13 cellular contexts compared by ENCODE assay signal in genomic region chr9:131008563-131008908, GRCh38. TPM values are rescaled to one million over a fixed set of nuclear protein-coding genes. Genes with fewer than 3 reads are reported as not detected.
DNase-seq lines count a peak whose midpoint lies in the region; ATAC-seq, FAIRE-seq and TF ChIP-seq lines count a peak whose summit lies in the region.
"Had no signal": no experiment of that assay in that cellular context is flagged by ENCODE, and none has a peak within 500 bp of the region (broad histone marks: within the 10 kb centered on the region; RNA-seq: fewer than 3 reads in every experiment).

No MANE protein-coding gene starts in this region.

- TF ChIP-seq POLR2A in H1 (IDR thresholded peaks at IDR 0.05; ENCODE audit: control extremely low read depth in 1 of 2, low read depth in 2 of 2, low read length in 2 of 2), result no peak

- H4K8ac ChIP-seq in H1 (ENCODE audit: extremely low read depth, insufficient read depth, low read length) (peak overlapping the region; percentile 3; the same call in 1 of the 2 replicates), neuronal stem cell (ENCODE audit: low read depth, low read length) (no peak overlapping the region)

- no peaks in the 10 kb centered on the region for H4K20me1 ChIP-seq in H1 (replicated peaks in 1 of 2; ENCODE audit: control insufficient read depth in 1 of 2, insufficient read depth in 2 of 2, low read length in 2 of 2)

- no peak for TF ChIP-seq CTCF in CD4-positive, alpha-beta T cell (IDR thresholded peaks at IDR 0.05)
- TF ChIP-seq CTCF in H1 (IDR thresholded peaks at IDR 0.05; ENCODE audit: control extremely low read depth in 1 of 3, insufficient read depth in 1 of 3, low read depth in 1 of 3, low read length in 3 of 3), result no peak

- POLR2A ChIA-PET in CD4-positive, alpha-beta T cell (lab: Charles Lee), result no interaction called here
- POLR2A ChIA-PET in H1 (lab: Charles Lee; ENCODE audit: partially characterized antibody), result interaction anchor here (0.7 kb wide), 1 partner anchor 9 kb away, joined by 4 read pairs; no protein-coding TSS in a partner anchor

- WGBS in H1 (ENCODE audit: extremely low coverage in 1 of 2, insufficient coverage in 1 of 2, insufficient read length in 1 of 2, insufficient replicate concordance in 2 of 2, low coverage in 1 of 2, low lambda C conversion rate in 2 of 2, missing lambda C conversion rate in 1 of 2), 2 experiments, result 62% methylated on average over 8 of the region's 8 CpGs; no CpG with 5 or more reads in 1 of the 2 experiments
- no CpG with 5 or more reads among the region's 8 CpGs for WGBS in neuronal stem cell (ENCODE audit: extremely low coverage in 2 of 2, insufficient read length in 2 of 2, insufficient replicate concordance in 1 of 2), 2 donors

- peak overlapping the region in 2 of 4 experiments; percentile 19 to 57; a peak in 3 of 8 replicates for H3K4me3 ChIP-seq in H1 (ENCODE audit: extremely low read depth in 1 of 4, insufficient read depth in 2 of 4, low read depth in 3 of 4, low read length in 4 of 4)
- H3K4me3 ChIP-seq in neuronal stem cell (ENCODE audit: low read length in 2 of 2), result no peak overlapping the region

- H3K79me2 ChIP-seq in H1 (ENCODE audit: control insufficient read depth in 1 of 2, insufficient read depth in 2 of 2, low read length in 2 of 2), result no peaks in the 10 kb centered on the region

- H3K9me3 ChIP-seq in CD4-positive, alpha-beta T cell (ENCODE audit: control insufficient read depth, low read length), result no peaks in the 10 kb centered on the region
- no peaks in the 10 kb centered on the region for H3K9me3 ChIP-seq in H1 (ENCODE audit: insufficient read depth in 2 of 2, low read depth in 1 of 2, low read length in 1 of 2)
- H3K9me3 ChIP-seq in neuronal stem cell (replicated peaks in 1 of 2; ENCODE audit: control insufficient read depth in 2 of 2, insufficient read depth in 1 of 2, low read depth in 1 of 2, low read length in 2 of 2), result peaks cover 4% of the 10 kb centered on the region in 2 donors
- H3K9me3 ChIP-seq: left lung had no signal

- H2BK5ac ChIP-seq in H1 (ENCODE audit: low read depth, low read length) (no peak overlapping the region), neuronal stem cell (ENCODE audit: low read length) (no peak overlapping the region)

- peaks cover 37% of the 10 kb centered on the region for H3K27me3 ChIP-seq in CD4-positive, alpha-beta T cell (ENCODE audit: control insufficient read depth, insufficient read depth, low read length)
- peaks cover 0 to 10% (median 7%) of the 10 kb centered on the region in 4 experiments; a peak in 5 of 7 replicates for H3K27me3 ChIP-seq in H1 (replicated peaks in 1 of 4; ENCODE audit: control insufficient read depth in 3 of 4, extremely low read depth in 1 of 4, insufficient read depth in 3 of 4, low read length in 3 of 4)
- peaks cover 10 to 41% (median 26%) of the 10 kb centered on the region in 3 experiments for H3K27me3 ChIP-seq in neuronal stem cell (ENCODE audit: control insufficient read depth in 3 of 3, insufficient read depth in 3 of 3, low read depth in 1 of 3, low read length in 3 of 3)

- no peak overlapping the region for H3K4ac ChIP-seq in H1 (replicated peaks; ENCODE audit: insufficient read length, low read depth, low read length)
- H3K4ac ChIP-seq in neuronal stem cell (ENCODE audit: low read length), result no peak overlapping the region

- no peak overlapping the region for H3K27ac Mint-ChIP-seq in CD4-positive, alpha-beta T cell
- no peak overlapping the region for H3K27ac Mint-ChIP-seq in IgD-negative memory B cell

- no peak for DNase-seq in CD4-positive, alpha-beta T cell
- DNase-seq in H1 (ENCODE audit: low read depth in 1 of 2, low spot score in 2 of 2), result no peak
- DNase-seq in neuronal stem cell (ENCODE audit: low spot score), result no peak
- no peak for DNase-seq in hypothalamus (lab: John Stamatoyannopoulos, UW)
- DNase-seq in NOMO-1 (lab: John Stamatoyannopoulos, UW; ENCODE audit: unreplicated experiment in 2 of 2), result no peak
- DNase-seq: activated CD4-positive, alpha-beta T cell treated with anti-CD3 and anti-CD28 coated beads for 1 hour; left lung; NCI-H1436; stimulated activated naive CD4-positive, alpha-beta T cell treated with Interleukin-2 at 50 U/mL for 16 hours had no signal

- no peak overlapping the region for H3K27ac ChIP-seq in CD4-positive, alpha-beta T cell (ENCODE audit: low read depth, low read length)
- H3K27ac ChIP-seq in H1 (ENCODE audit: low read depth, low read length), result no peak overlapping the region
- no peak overlapping the region for H3K27ac ChIP-seq in neuronal stem cell (replicated peaks; ENCODE audit: low read length)
- H3K27ac ChIP-seq: HL-60, left lung had no signal

- H2BK120ac ChIP-seq in H1 (replicated peaks; ENCODE audit: low read depth, low read length) (no peak overlapping the region), neuronal stem cell (ENCODE audit: low read depth, low read length) (no peak overlapping the region)

- H4K91ac ChIP-seq in H1 (replicated peaks; ENCODE audit: insufficient read length, low read length), result peak overlapping the region; percentile 54
- no peak overlapping the region for H4K91ac ChIP-seq in neuronal stem cell (ENCODE audit: low read depth, low read length, poor library complexity)

- no peak for TF ChIP-seq RAD21 in H1 (IDR thresholded peaks at IDR 0.05 in 1 of 2, conservative IDR thresholded peaks at IDR 0.05 in 1 of 2; ENCODE audit: low read depth in 2 of 2, low read length in 2 of 2)

- H3K9me3 Mint-ChIP-seq in CD4-positive, alpha-beta T cell, result no peaks in the 10 kb centered on the region
- H3K9me3 Mint-ChIP-seq in IgD-negative memory B cell, result no peaks in the 10 kb centered on the region

- no peak overlapping the region for H3K9ac ChIP-seq in H1 (replicated peaks in 1 of 4; ENCODE audit: extremely low read depth in 1 of 4, low read depth in 3 of 4, low read length in 3 of 4)
- H3K9ac ChIP-seq in neuronal stem cell (ENCODE audit: low read depth, low read length, poor library complexity), result no peak overlapping the region

- FAIRE-seq in H1 (lab: Jason Lieb, UNC), result no peak

- H3K14ac ChIP-seq in H1 (ENCODE audit: insufficient read length) (no peak overlapping the region), neuronal stem cell (ENCODE audit: low read length) (no peak overlapping the region)

- no peaks in the 10 kb centered on the region for H3K4me1 Mint-ChIP-seq in CD4-positive, alpha-beta T cell (ENCODE audit: low read depth)
- peaks cover 0 to 1% (median 0%) of the 10 kb centered on the region in 3 donors for H3K4me1 Mint-ChIP-seq in IgD-negative memory B cell

- H3K36me3 ChIP-seq in H1 (ENCODE audit: control insufficient read depth in 2 of 4, insufficient read depth in 4 of 4, low read length in 3 of 4) (no peaks in the 10 kb centered on the region), neuronal stem cell (replicated peaks in 1 of 2; ENCODE audit: control insufficient read depth in 2 of 2, insufficient read depth in 2 of 2, low read length in 2 of 2) (no peaks in the 10 kb centered on the region)
- H3K36me3 ChIP-seq: left lung had no signal

- H2AK5ac ChIP-seq in H1 (ENCODE audit: low read depth, low read length), result no peak overlapping the region
- no peak overlapping the region for H2AK5ac ChIP-seq in neuronal stem cell (ENCODE audit: low read depth, low read length)

- peaks cover 5% of the 10 kb centered on the region; the same call in 1 of the 2 replicates for H3K79me1 ChIP-seq in H1 (ENCODE audit: low read depth, low read length)
- no peaks in the 10 kb centered on the region for H3K79me1 ChIP-seq in neuronal stem cell (ENCODE audit: low read depth, low read length)

- no peak overlapping the region for H2BK20ac ChIP-seq in H1 (ENCODE audit: low read length)

- H3K56ac ChIP-seq in H1 (replicated peaks; ENCODE audit: insufficient read length, low read depth, low read length), result no peak overlapping the region

- H2AFZ ChIP-seq in H1 (ENCODE audit: low read length), result peak overlapping the region; percentile 92
- H2AFZ ChIP-seq in neuronal stem cell (ENCODE audit: low read length), result peak overlapping the region; percentile 64

- no peak for TF ChIP-seq EP300 in H1 (IDR thresholded peaks at IDR 0.05; ENCODE audit: borderline replicate concordance in 1 of 2, low read depth in 2 of 2, low read length in 2 of 2)

- no peak overlapping the region for H4K5ac ChIP-seq in H1 (ENCODE audit: insufficient read length, low read depth, low read length)

- intact Hi-C loops in CD4-positive, alpha-beta T cell (cut with DNase I, micrococcal nuclease), result no loop called here

- peaks cover 47% of the 10 kb centered on the region for H3K27me3 Mint-ChIP-seq in CD4-positive, alpha-beta T cell
- H3K27me3 Mint-ChIP-seq in IgD-negative memory B cell, result peaks cover 19% of the 10 kb centered on the region

- H3K4me1 ChIP-seq in H1 (replicated peaks in 1 of 4; ENCODE audit: control insufficient read depth in 3 of 4, insufficient read depth in 4 of 4, low read length in 3 of 4), result peaks cover 2 to 22% (median 8%) of the 10 kb centered on the region in 4 experiments
- H3K4me1 ChIP-seq in neuronal stem cell (ENCODE audit: control insufficient read depth in 2 of 2, insufficient read depth in 1 of 2, low read depth in 1 of 2, low read length in 2 of 2), result peaks cover 12 to 16% of the 10 kb centered on the region in 2 donors

- H3K18ac ChIP-seq in H1 (ENCODE audit: extremely low read depth, low read length), result no peak overlapping the region
- no peak overlapping the region for H3K18ac ChIP-seq in neuronal stem cell (ENCODE audit: low read length)

- H3K4me2 ChIP-seq in H1 (ENCODE audit: insufficient read depth in 1 of 2, low read depth in 2 of 2, low read length in 2 of 2) (peak overlapping the region in 1 of 2 experiments; percentile 62; a peak in 3 of 4 replicates), neuronal stem cell (ENCODE audit: insufficient read depth, low read length, poor library complexity, severe bottlenecking) (no peak overlapping the region)

- H3K4me3 Mint-ChIP-seq in CD4-positive, alpha-beta T cell, result peak overlapping the region; percentile 15
- H3K4me3 Mint-ChIP-seq in IgD-negative memory B cell, result peak overlapping the region in 3 of 4 donors; percentile 48 to 60 (median 53)

- H3K23ac ChIP-seq in H1 (ENCODE audit: insufficient read length) (no peak overlapping the region), neuronal stem cell (ENCODE audit: low read depth, low read length, poor library complexity) (peak overlapping the region; percentile 6)

- no peak for ATAC-seq in CD4-positive, alpha-beta T cell (ENCODE audit: poor library complexity)
- ATAC-seq in HG03135 (IDR thresholded peaks at IDR 0.05; ENCODE audit: unreplicated experiment), result no peak
- ATAC-seq in GM18909 (IDR thresholded peaks at IDR 0.05; ENCODE audit: poor library complexity, unreplicated experiment), result no peak

- no peak overlapping the region for H2BK15ac ChIP-seq in H1 (ENCODE audit: low read length)
- no peak overlapping the region for H2BK15ac ChIP-seq in neuronal stem cell (ENCODE audit: low read length)

- CTCF ChIA-PET in CD4-positive, alpha-beta T cell (lab: Charles Lee), result no interaction called here
- CTCF ChIA-PET in H1 (lab: Charles Lee; ENCODE audit: partially characterized antibody), result interaction anchor here (0.8 to 17.5 kb wide), 3 partner anchors 10 to 49 kb away, joined by 3 to 156 read pairs (median 25); no protein-coding TSS in a partner anchor

- no peak overlapping the region for H2BK12ac ChIP-seq in H1 (ENCODE audit: low read depth, low read length)
- no peak overlapping the region for H2BK12ac ChIP-seq in neuronal stem cell (ENCODE audit: low read length)

- peaks cover 8% of the 10 kb centered on the region; the same call in 1 of the 2 replicates for H3K23me2 ChIP-seq in H1 (ENCODE audit: low read depth, low read length)

- no peaks in the 10 kb centered on the region for H3K36me3 Mint-ChIP-seq in CD4-positive, alpha-beta T cell (ENCODE audit: low read depth)
- H3K36me3 Mint-ChIP-seq in IgD-negative memory B cell, result no peaks in the 10 kb centered on the region

RNA-seq across cellular contexts. Expression of gene LAMC3, which starts 0.4 kb away (rescaled TPM):
- 1 to 10 TPM in 1 of 2 experiments, under 1 TPM in 1; 0.66 to 1.7 TPM for total RNA-seq in CD4-positive, alpha-beta T cell
- polyA plus RNA-seq in IgD-negative memory B cell (not detected), H1 (2011; rRNA removed) (9.3 and 11.5 TPM in 2 replicates)
- 12.3 and 13.2 TPM in 2 replicates for total RNA-seq in H1 (2021; fragmentation: NEBNext Ultra II Directional; extraction: Animal tissue kit (Norgen Biotek cat#: 25700))
- 6.0 TPM for polyA plus RNA-seq in H1 (2011; cell fraction: cytosol; rRNA removed)
- 24.8 TPM for polyA plus RNA-seq in H1 (2011; cell fraction: nucleus; rRNA removed)
- polyA plus RNA-seq in H1 (2012, experiment 1 of 2), result 8.0 to 13.0 TPM (median 12.4 TPM) in 4 replicates
- 10.7 TPM for polyA plus RNA-seq in H1 (2012, experiment 2 of 2)
- 18.4 TPM for polyA plus RNA-seq in H1 (2013, experiment 1 of 2)
- 15.1 TPM for polyA plus RNA-seq in H1 (2013, experiment 2 of 2)
- 3.8 and 4.1 TPM in 2 replicates for polyA minus RNA-seq in H1 (2011; rRNA and poly(A)+ RNA removed)
- 4.8 TPM for polyA minus RNA-seq in H1 (2011; cell fraction: cytosol; rRNA and poly(A)+ RNA removed)
- 7.2 TPM for polyA minus RNA-seq in H1 (2011; cell fraction: nucleus; rRNA and poly(A)+ RNA removed)
- polyA plus RNA-seq in neuronal stem cell (2013, experiment 1 of 2), result 0.03 TPM
- polyA plus RNA-seq in neuronal stem cell (2013, experiment 2 of 2), result 0.07 TPM
